8 cellular contexts compared by ENCODE assay signal in genomic region chr15:92804610-92804936, GRCh38.
DNase-seq lines count a peak whose midpoint lies in the region; ATAC-seq, FAIRE-seq and TF ChIP-seq lines count a peak whose summit lies in the region.
"Not testable (repeated sequence)": the region's sequence is repeated elsewhere in the genome, so short reads cannot be mapped to it uniquely, and the experiment has no call there.

No MANE protein-coding gene starts in this region.

- H3K9me3 Mint-ChIP-seq in stimulated activated effector memory CD8-positive, alpha-beta T cell treated with anti-CD3 and anti-CD28 coated beads, Interleukin-12 subunit alpha, Interleukin-12 subunit beta, amount 100 ng/mL, for 72 hours: not testable (repeated sequence)

- H4K20me1 ChIP-seq in HCT116 (ENCODE audit: insufficient read depth); keratinocyte (ENCODE audit: control insufficient read depth, extremely low read depth, insufficient read depth, low read length): not testable (repeated sequence)

- ATAC-seq in HCT116; stimulated activated effector memory CD8-positive, alpha-beta T cell treated with anti-CD3 and anti-CD28 coated beads, Interleukin-12 subunit alpha, Interleukin-12 subunit beta, amount 100 ng/mL, for 72 hours; upper lobe of right lung: not testable (repeated sequence)

- TF ChIP-seq RAD21 in HCT116 (IDR thresholded peaks at IDR 0.05; ENCODE audit: low read depth): not testable (repeated sequence)

- not testable (repeated sequence) for BruUV-seq in HCT116 (replicated peaks; lab: Mats Ljungman, UMichigan)

- H3K27ac ChIP-seq in HCT116 (ENCODE audit: low read depth, low read length) (peak overlapping the region; percentile 99), SJSA1 (peak overlapping the region; percentile 98), coronary artery (peak overlapping the region; percentile 86 to 92), keratinocyte (ENCODE audit: control insufficient read depth, insufficient read depth, low read length) (peak overlapping the region; percentile 98), neutrophil (peak overlapping the region; percentile 99), upper lobe of right lung (peak overlapping the region; percentile 89)

- H3K79me2 ChIP-seq in HCT116 (ENCODE audit: insufficient read depth, low read length); keratinocyte (ENCODE audit: control insufficient read depth, insufficient read depth, low read length): not testable (repeated sequence)

- not testable (repeated sequence) for TF ChIP-seq POLR2A in HCT116 (IDR thresholded peaks at IDR 0.05; ENCODE audit: borderline replicate concordance, extremely low read depth, insufficient read depth, insufficient read length)

- intact Hi-C loops in HCT116 (cut with micrococcal nuclease) (loop anchor here (1.0 to 2.0 kb wide), 2 partner anchors 16 to 100 kb away; no protein-coding TSS in a partner anchor), upper lobe of right lung (cut with DNase I) (loop anchor here (10.0 kb wide), 1 partner anchor 110 kb away; no protein-coding TSS in a partner anchor)

- not testable (repeated sequence) for H3K9me2 ChIP-seq in HCT116 (ENCODE audit: insufficient read depth)

- H3K4me1 Mint-ChIP-seq in stimulated activated effector memory CD8-positive, alpha-beta T cell treated with anti-CD3 and anti-CD28 coated beads, Interleukin-12 subunit alpha, Interleukin-12 subunit beta, amount 100 ng/mL, for 72 hours: peaks cover 28% of the 10 kb centered on the region

- not testable (repeated sequence) for H2AFZ ChIP-seq in HCT116 (ENCODE audit: low read depth, low read length, poor library complexity, severe bottlenecking); keratinocyte (ENCODE audit: control insufficient read depth, low read length)

- not testable (repeated sequence) for H3K27me3 ChIP-seq in HCT116 (ENCODE audit: insufficient read depth, low read length); SJSA1 (replicated peaks); adipocyte (replicated peaks; ENCODE audit: control insufficient read depth, insufficient read depth, low read length); keratinocyte (ENCODE audit: control insufficient read depth, extremely low read depth, insufficient read depth, low read length); neutrophil; upper lobe of right lung

- dilution Hi-C loops in keratinocyte (cut with MboI; ENCODE audit: extremely low pct_ligation_motif_present, low sequenced_read_pairs): loop anchor here (25.0 kb wide), 1 partner anchor 108 kb away; the partner anchor contains the start of gene CHD2

- POLR2A ChIA-PET in HCT116 (lab: Charles Lee): interaction anchor here (0.7 to 1.7 kb wide), 9 partner anchors 16 to 224 kb away, joined by 3 to 9 read pairs (median 5); partner anchors contain the start of gene CHD2

- peak overlapping the region; percentile 56 for H3K9ac ChIP-seq in HCT116 (ENCODE audit: low read length)
- H3K9ac ChIP-seq in adipocyte (ENCODE audit: low read length): peak overlapping the region; percentile 75
- H3K9ac ChIP-seq in keratinocyte (ENCODE audit: control insufficient read depth, extremely low read depth, insufficient read depth, low read length): peak overlapping the region; percentile 68

- H3K9me3 ChIP-seq in HCT116 (ENCODE audit: control insufficient read depth in 1 of 2, insufficient read depth in 1 of 2, low read depth in 1 of 2, low read length in 2 of 2); SJSA1 (replicated peaks); adipocyte (ENCODE audit: control insufficient read depth, low read length); keratinocyte (ENCODE audit: control insufficient read depth, low read depth, low read length); neutrophil; upper lobe of right lung: not testable (repeated sequence)

- H3K36me3 ChIP-seq in HCT116 (ENCODE audit: control insufficient read depth in 1 of 2, insufficient read depth in 2 of 2, low read length in 2 of 2); SJSA1; adipocyte (ENCODE audit: control insufficient read depth, insufficient read depth, low read length, severe bottlenecking); keratinocyte (ENCODE audit: control insufficient read depth in 2 of 2, extremely low read depth in 1 of 2, insufficient read depth in 2 of 2, low read length in 2 of 2); neutrophil; upper lobe of right lung: not testable (repeated sequence)

- TF ChIP-seq CTCF in HCT116 (IDR thresholded peaks at IDR 0.05 in 2 of 3, conservative IDR thresholded peaks at IDR 0.05 in 1 of 3; ENCODE audit: borderline replicate concordance in 1 of 3, insufficient read depth in 1 of 3, low read depth in 2 of 3, low read length in 2 of 3); coronary artery (IDR thresholded peaks at IDR 0.05); keratinocyte (optimal IDR thresholded peaks at IDR 0.05 in 1 of 3, IDR thresholded peaks at IDR 0.05 in 1 of 3, conservative IDR thresholded peaks at IDR 0.05 in 1 of 3; ENCODE audit: extremely low read depth in 1 of 3, insufficient read depth in 2 of 3, low read length in 3 of 3); neutrophil (IDR thresholded peaks at IDR 0.05); upper lobe of right lung (IDR thresholded peaks at IDR 0.05): not testable (repeated sequence)

- H3K4me3 Mint-ChIP-seq in stimulated activated effector memory CD8-positive, alpha-beta T cell treated with anti-CD3 and anti-CD28 coated beads, Interleukin-12 subunit alpha, Interleukin-12 subunit beta, amount 100 ng/mL, for 72 hours: not testable (repeated sequence)

- H3K9me1 ChIP-seq in keratinocyte (ENCODE audit: control insufficient read depth, extremely low read depth, insufficient read depth, low read length): not testable (repeated sequence)

- peaks cover 68 to 93% of the 10 kb centered on the region in 2 experiments for H3K4me1 ChIP-seq in HCT116 (ENCODE audit: control insufficient read depth in 1 of 2, insufficient read depth in 2 of 2, low read length in 2 of 2)
- peaks cover 56% of the 10 kb centered on the region for H3K4me1 ChIP-seq in SJSA1 (replicated peaks)
- H3K4me1 ChIP-seq in adipocyte (ENCODE audit: control insufficient read depth, insufficient read depth, low read length): peaks cover 46% of the 10 kb centered on the region
- H3K4me1 ChIP-seq in keratinocyte (ENCODE audit: control insufficient read depth, extremely low read depth, insufficient read depth, low read length): peaks cover 30% of the 10 kb centered on the region
- H3K4me1 ChIP-seq in neutrophil (ENCODE audit: control insufficient read depth in 1 of 2, insufficient read depth in 1 of 2, low read depth in 1 of 2, low read length in 1 of 2): peaks cover 65 to 71% of the 10 kb centered on the region in 2 experiments
- peaks cover 43% of the 10 kb centered on the region for H3K4me1 ChIP-seq in upper lobe of right lung

- H3K27ac Mint-ChIP-seq in stimulated activated effector memory CD8-positive, alpha-beta T cell treated with anti-CD3 and anti-CD28 coated beads, Interleukin-12 subunit alpha, Interleukin-12 subunit beta, amount 100 ng/mL, for 72 hours: peak overlapping the region; percentile 68

- DNase-seq in HCT116 (ENCODE audit: low read depth, low spot score); SJSA1 (ENCODE audit: low read depth in 1 of 2, low spot score in 2 of 2); adipocyte (ENCODE audit: low read depth); coronary artery (ENCODE audit: low spot score); keratinocyte (ENCODE audit: low read depth, low spot score); stimulated activated effector memory CD8-positive, alpha-beta T cell treated with anti-CD3 and anti-CD28 coated beads, Interleukin-12 subunit alpha, Interleukin-12 subunit beta, amount 100 ng/mL, for 72 hours (ENCODE audit: low spot score in 2 of 2); upper lobe of right lung: not testable (repeated sequence)

- RAD21 ChIA-PET in HCT116 (lab: Charles Lee; ENCODE audit: low non-redundant PET in 1 of 2, low total read pairs in 2 of 2, uncharacterized antibody in 2 of 2, unreplicated experiment in 2 of 2): interaction anchor here in 1 of 2 experiments (1.0 kb wide), 1 partner anchor 117 kb away, joined by 3 read pairs; no protein-coding TSS in a partner anchor

- H3K36me3 Mint-ChIP-seq in stimulated activated effector memory CD8-positive, alpha-beta T cell treated with anti-CD3 and anti-CD28 coated beads, Interleukin-12 subunit alpha, Interleukin-12 subunit beta, amount 100 ng/mL, for 72 hours: not testable (repeated sequence)

- peak overlapping the region; percentile 69 for H3K4me2 ChIP-seq in HCT116 (ENCODE audit: low read length)
- peak overlapping the region; percentile 39 for H3K4me2 ChIP-seq in keratinocyte (ENCODE audit: control insufficient read depth, extremely low read depth, insufficient read depth, low read depth, low read length)

- not testable (repeated sequence) for FAIRE-seq in keratinocyte (lab: Jason Lieb, UNC)

- CTCF ChIA-PET in HCT116 (lab: Charles Lee): interaction anchor here (0.7 to 1.2 kb wide), 2 partner anchors 113 to 117 kb away, joined by 3 read pairs; no protein-coding TSS in a partner anchor

- not testable (repeated sequence) for H3K4me3 ChIP-seq in HCT116 (replicated peaks in 1 of 2; ENCODE audit: low read depth in 1 of 2, low read length in 2 of 2); SJSA1; coronary artery; keratinocyte (ENCODE audit: control insufficient read depth in 2 of 3, extremely low read depth in 1 of 3, insufficient read depth in 2 of 3, low read depth in 1 of 3, low read length in 3 of 3); upper lobe of right lung
- H3K4me3 ChIP-seq in adipocyte (ENCODE audit: low read length) (peak overlapping the region; percentile 30), neutrophil (ENCODE audit: low read depth in 1 of 2, low read length in 1 of 2) (peak overlapping the region; percentile 34 to 51)
